1 cellular context compared by ENCODE assay signal in genomic region chr4:3774253-3774883, GRCh38.
A peak's percentile ranks its signal among the peaks of the same experiment; 100 is the strongest.
TF ChIP-seq lines count a peak whose summit lies in the region.

No MANE protein-coding gene starts in this region.

TF ChIP-seq in H1, 55 proteins besides CTCF, POLR2A, EP300 and RAD21 (continued from another document):
- TF ChIP-seq CHD7 (IDR thresholded peaks at IDR 0.05; ENCODE audit: insufficient replicate concordance, low read length) (no peak), TBP (IDR thresholded peaks at IDR 0.05; ENCODE audit: low read depth, low read length) (no peak), SIN3A (conservative IDR thresholded peaks at IDR 0.05 in 1 of 2, IDR thresholded peaks at IDR 0.05 in 1 of 2; ENCODE audit: low read depth in 1 of 2, low read length in 2 of 2) (no peak), KDM1A (IDR thresholded peaks at IDR 0.05; ENCODE audit: borderline replicate concordance, low read length) (peak; percentile 84)
TF ChIP-seq in H1: peak in this region for 2.
